Comparison of ENCODE assay signal across 8 cellular contexts in genomic region chr3:184361532-184361931, GRCh38. TPM values are rescaled to one million over a fixed set of nuclear protein-coding genes. Genes with fewer than 3 reads are reported as not detected.
A peak's percentile ranks its signal among the peaks of the same experiment; 100 is the strongest.
DNase-seq lines count a peak whose midpoint lies in the region; ATAC-seq and TF ChIP-seq lines count a peak whose summit lies in the region.

Gene CLCN2, minus strand, starts transcription at chr3:184361605. Its CDS starts 126 bp downstream, at chr3:184361479.
Gene POLR2H, plus strand, starts transcription at chr3:184361710. Its CDS starts 1,783 bp downstream, at chr3:184363493.

- in situ Hi-C loops in G401 (cut with HindIII; ENCODE audit: low sequenced_read_pairs) = no loop called here

- no peaks in the 10 kb centered on the region for H3K9me3 ChIP-seq in liver (ENCODE audit: control insufficient read depth in 4 of 4, low read length in 3 of 4)

- H3K27me3 ChIP-seq in liver (ENCODE audit: control insufficient read depth in 4 of 4, insufficient read depth in 4 of 4, low read length in 3 of 4) = no peaks in the 10 kb centered on the region

- TF ChIP-seq RAD21 in liver (IDR thresholded peaks at IDR 0.05) = no peak

- peak; percentile 42 for ATAC-seq in GM21529 (IDR thresholded peaks at IDR 0.05; ENCODE audit: unreplicated experiment)

- DNase-seq in G401 (ENCODE audit: low spot score) = no peak
- DNase-seq in LoVo (ENCODE audit: low spot score) = peak; percentile 62
- DNase-seq in UCSD-AML1 (lab: John Stamatoyannopoulos, UW; ENCODE audit: unreplicated experiment) = peak; percentile 75
- no peak for DNase-seq in coronary artery (ENCODE audit: low spot score)
- DNase-seq in stimulated activated CD4-positive, alpha-beta T cell treated with anti-CD3 and anti-CD28 coated beads, Interleukin-4, amount 100 ng/mL, for 4 hours = peak; percentile 27 to 60
- DNase-seq in islet precursor cell = no peak

- peak within 1 kb of the TSS; percentile 92 to 100 for H3K27ac ChIP-seq in coronary artery
- H3K27ac ChIP-seq in liver (ENCODE audit: low read depth in 1 of 2, low read length in 2 of 2) = peak within 1 kb of the TSS; percentile 92 to 98

- H3K4me1 ChIP-seq in liver (ENCODE audit: control insufficient read depth in 4 of 4, insufficient read depth in 4 of 4, low read length in 3 of 4) = peaks cover 2 to 28% (median 11%) of the 10 kb centered on the region in 4 donors

- peaks cover 0 to 6% (median under 1%) of the 10 kb centered on the region in 4 donors for H3K36me3 ChIP-seq in liver (ENCODE audit: control insufficient read depth in 4 of 4, insufficient read depth in 3 of 4, low read depth in 1 of 4, low read length in 3 of 4)

- TF ChIP-seq CTCF in coronary artery (IDR thresholded peaks at IDR 0.05) = no peak
- TF ChIP-seq CTCF in liver (IDR thresholded peaks at IDR 0.05; ENCODE audit: low read depth, low read length, missing input control) = no peak

- peak within 1 kb of the TSS; percentile 74 to 92 for H3K9ac ChIP-seq in liver (ENCODE audit: low read depth in 1 of 2, low read length in 2 of 2)

- peak within 1 kb of the TSS; percentile 77 for H3K4me3 ChIP-seq in coronary artery
- peak within 1 kb of the TSS; percentile 88 to 97 (median 96) for H3K4me3 ChIP-seq in liver (ENCODE audit: low read depth in 1 of 3, low read length in 3 of 3)

- under 1% methylated on average over 56 of the region's 56 CpGs for WGBS in liver

TF ChIP-seq in liver, 16 proteins besides CTCF, POLR2A, EP300 and RAD21:
- TF ChIP-seq NR2F2 (IDR thresholded peaks at IDR 0.05) (no peak), JUND (IDR thresholded peaks at IDR 0.05) (no peak), HNF4G (IDR thresholded peaks at IDR 0.05) (no peak), EGR1 (IDR thresholded peaks at IDR 0.05; ENCODE audit: low read depth in 2 of 2) (no peak), FOXA1 (IDR thresholded peaks at IDR 0.05) (no peak)

RNA-seq across cellular contexts. Expression of gene CLCN2, which starts in this region (rescaled TPM):
- total RNA-seq in G401 (2014; rRNA removed; shearing (Covaris generic)) = 6.7 and 10.7 TPM in 2 replicates
- 1 to 10 TPM; 3.6 to 3.9 TPM for total RNA-seq in liver
- 1 to 10 TPM; 1.1 to 1.6 TPM for polyA plus RNA-seq in liver

RNA-seq across cellular contexts. Expression of gene POLR2H, which starts in this region (rescaled TPM):
- 136 and 144 TPM in 2 replicates for total RNA-seq in G401 (2014; rRNA removed; shearing (Covaris generic))
- 10 to 100 TPM; 25.7 to 55.7 TPM for total RNA-seq in liver
- 10 to 100 TPM; 43.1 to 43.9 TPM for polyA plus RNA-seq in liver

Comparison
In these comparisons a context has a peak if more than half of its experiments do, and no peak if none do; other contexts are left out.
1. DNase-seq: peak in LoVo (single experiment), UCSD-AML1 (single experiment) and stimulated activated CD4-positive, alpha-beta T cell treated with anti-CD3 and anti-CD28 coated beads, Interleukin-4, amount 100 ng/mL, for 4 hours (2 of 2); none in G401 (single experiment), coronary artery (single experiment) and islet precursor cell (single experiment).